ENCODE assay signal across 27 cellular contexts in the genomic region with DNA sequence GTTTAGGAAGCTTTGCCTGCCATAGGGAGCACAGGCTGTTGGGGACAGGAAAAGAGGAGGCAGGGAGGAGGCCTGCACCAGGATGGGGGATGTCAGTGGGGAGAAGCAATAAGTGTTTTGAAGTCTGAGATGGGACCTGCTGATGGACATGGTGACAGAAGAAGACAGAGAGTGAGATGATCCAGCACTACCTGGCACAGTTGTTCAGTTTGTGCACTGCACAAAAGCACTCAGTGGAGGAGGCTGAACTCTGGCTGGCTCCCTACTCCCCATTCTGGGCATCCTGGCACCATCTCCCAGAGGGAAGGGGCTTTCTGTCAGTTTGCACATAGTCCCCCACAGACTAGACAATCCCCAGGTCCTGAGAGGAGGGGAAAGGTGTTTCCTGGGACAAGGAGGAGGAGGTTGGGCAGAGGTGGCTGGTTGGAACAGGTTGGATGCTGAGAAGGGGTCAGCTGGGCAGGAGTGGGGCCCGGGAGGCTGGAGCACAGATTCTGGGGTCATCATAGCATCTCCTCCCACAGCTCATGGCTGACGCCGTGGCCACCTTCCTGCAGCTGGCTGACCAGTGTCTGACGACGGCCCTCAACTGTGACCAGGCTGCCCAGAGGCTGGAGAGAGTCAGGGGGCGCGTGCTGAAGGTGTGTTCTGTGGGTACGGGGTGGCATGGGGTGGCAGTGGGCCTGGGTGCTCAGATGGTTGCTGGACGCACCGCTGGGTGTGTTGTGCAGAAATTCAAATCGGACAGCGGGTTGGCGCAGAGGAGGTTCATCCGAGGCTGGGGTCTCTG. TPM values are rescaled to one million over a fixed set of nuclear protein-coding genes. Genes with fewer than 3 reads are reported as not detected.
A peak's percentile ranks its signal among the peaks of the same experiment; 100 is the strongest.
DNase-seq lines count a peak whose midpoint lies in the region; ATAC-seq and TF ChIP-seq lines count a peak whose summit lies in the region.
"Had no signal": no experiment of that assay in that cellular context is flagged by ENCODE, and none has a peak within 500 bp of the region (broad histone marks: within the 10 kb centered on the region; RNA-seq: fewer than 3 reads in every experiment).

No MANE protein-coding gene starts in this region.

- no peak overlapping the region for H2AK5ac ChIP-seq in trophoblast cell (ENCODE audit: low read length)

- H4K8ac ChIP-seq in trophoblast cell (ENCODE audit: low read depth, low read length): no peak overlapping the region

- peak overlapping the region in 7 of 11 experiments; percentile 6 to 84 (median 57); a peak in 7 of 22 replicates for H3K4me2 ChIP-seq in BLaER1 treated with 17β-estradiol and CSF1 and Interleukin-3, amounts not matched to agents 10 nM and 100 nM
- H3K4me2 ChIP-seq in trophoblast cell (ENCODE audit: low read length): no peak overlapping the region
- H3K4me2 ChIP-seq: A549 had no signal

- H3K14ac ChIP-seq in trophoblast cell (ENCODE audit: low read length): no peak overlapping the region

- no peaks in the 10 kb centered on the region for H3K9me3 ChIP-seq in BLaER1 treated with 17β-estradiol and CSF1 and Interleukin-3, amounts not matched to agents 10 nM and 100 nM (replicated peaks in 1 of 11)
- H3K9me3 ChIP-seq in trophoblast cell (ENCODE audit: insufficient read depth, low read depth, low read length): peaks cover 10% of the 10 kb centered on the region
- no peaks in the 10 kb centered on the region for H3K9me3 ChIP-seq in spleen
- H3K9me3 ChIP-seq: A549 had no signal

- POLR2A ChIA-PET in activated B cell treated with CpG ODN at 0.5 μM for 24 hours (lab: Charles Lee): interaction anchor here (1.4 to 12.5 kb wide), 4 partner anchors 9 to 31 kb away, joined by 7 to 305 read pairs (median 12); a partner anchor contains a TSS

- no peak overlapping the region for H2AFZ ChIP-seq in trophoblast cell (ENCODE audit: insufficient read depth, low read length, poor library complexity)

- 0 out of 22 replicates have a peak overlapping the region, but pooled peaks of 1 of the 11 experiments have one; percentile 3 for H3K9ac ChIP-seq in BLaER1 treated with 17β-estradiol and CSF1 and Interleukin-3, amounts not matched to agents 10 nM and 100 nM
- H3K9ac ChIP-seq in trophoblast cell (ENCODE audit: low read length): no peak overlapping the region

- no peak overlapping the region for H2BK120ac ChIP-seq in trophoblast cell (ENCODE audit: insufficient read depth, low read length, poor library complexity)

- H4K91ac ChIP-seq in trophoblast cell (ENCODE audit: low read depth, low read length): no peak overlapping the region

- ATAC-seq in activated B cell treated with CpG ODN at 0.5 μM for 24 hours (ENCODE audit: low read depth) (no peak), naive B cell (ENCODE audit: low read depth in 2 of 2) (no peak)
- no peak for ATAC-seq in stimulated activated naive B cell treated with anti-CD40 and anti-IgM and Interleukin-4, amounts not matched to agents 10 μg/mL and 1 μg/mL and 100 μg/mL, for 72 hours (replicated peaks)
- ATAC-seq: A549, HCT116, Panc1 had no signal

- no CpG with 5 or more reads among the region's 14 CpGs for WGBS in trophoblast cell (ENCODE audit: extremely low coverage, insufficient coverage, insufficient read length)
- 82 to 90% (median 88%) methylated on average over 12 to 14 of the region's 14 CpGs for whole genome bisulfite sequencing in spleen, 5 donors

- H3K4ac ChIP-seq in trophoblast cell (ENCODE audit: low read depth, low read length): no peak overlapping the region

- H4K20me1 ChIP-seq in BLaER1 treated with 17β-estradiol and CSF1 and Interleukin-3, amounts not matched to agents 10 nM and 100 nM: peaks cover 0 to 16% (median 0%) of the 10 kb centered on the region in 11 experiments; a peak in 4 of 22 replicates

- H3K23ac ChIP-seq in trophoblast cell (ENCODE audit: low read length): no peak overlapping the region

- TF ChIP-seq CTCF in activated B cell treated with CpG ODN at 0.5 μM for 24 hours (IDR thresholded peaks at IDR 0.05) (no peak), spleen (IDR thresholded peaks at IDR 0.05 in 8 of 11, conservative IDR thresholded peaks at IDR 0.05 in 3 of 11) (no peak), glutamatergic neuron (IDR thresholded peaks at IDR 0.05; ENCODE audit: partially characterized antibody, unreplicated experiment) (no peak)

- H3K4me3 Mint-ChIP-seq in activated B cell treated with CpG ODN at 0.5 μM for 24 hours (no peak overlapping the region), naive B cell (peak overlapping the region in 1 of 8 donors; percentile 36), glutamatergic neuron (ENCODE audit: unreplicated experiment) (no peak overlapping the region)
- H3K4me3 Mint-ChIP-seq in stimulated activated naive B cell treated with anti-CD40 and anti-IgM and Interleukin-4, amounts not matched to agents 10 μg/mL and 1 μg/mL and 100 μg/mL, for 72 hours: peak overlapping the region; percentile 15 to 44
- H3K4me3 Mint-ChIP-seq: CD14-positive monocyte; CD8-positive, alpha-beta memory T cell had no signal

- no peak for DNase-seq in activated B cell treated with CpG ODN at 0.5 μM for 24 hours
- DNase-seq in naive B cell: no peak
- no peak for DNase-seq in stimulated activated naive B cell treated with anti-CD40 and anti-IgM and Interleukin-4, amounts not matched to agents 10 μg/mL and 1 μg/mL and 100 μg/mL, for 72 hours
- DNase-seq in trophoblast cell: no peak
- DNase-seq in spleen: no peak
- no peak for DNase-seq in glutamatergic neuron
- DNase-seq: AML-193; CD8-positive, alpha-beta memory T cell; DMS 273 treated with DMSO at 0.1 percent for 48 hours; DMS79; EL; GF-D8; Karpas-422; NCI-H1092; NCI-H1417 treated with DMSO at 0.1 percent for 48 hours; NCI-H1694 treated with DMSO at 0.1 percent for 48 hours; NCI-H2081; NCI-H2227 treated with DMSO at 0.1 percent for 48 hours; NCI-H526 treated with DMSO at 0.1 percent for 48 hours; SIG-M5 had no signal

- no peak overlapping the region for H4K12ac ChIP-seq in trophoblast cell (ENCODE audit: low read depth, low read length)

- H3K36me3 Mint-ChIP-seq in activated B cell treated with CpG ODN at 0.5 μM for 24 hours (ENCODE audit: low read depth): peaks cover 80% of the 10 kb centered on the region
- peaks cover 9 to 48% of the 10 kb centered on the region in 2 donors for H3K36me3 Mint-ChIP-seq in naive B cell
- H3K36me3 Mint-ChIP-seq in stimulated activated naive B cell treated with anti-CD40 and anti-IgM and Interleukin-4, amounts not matched to agents 10 μg/mL and 1 μg/mL and 100 μg/mL, for 72 hours: peaks cover 66 to 72% of the 10 kb centered on the region in 2 donors
- peaks cover under 1% of the 10 kb centered on the region for H3K36me3 Mint-ChIP-seq in glutamatergic neuron (ENCODE audit: unreplicated experiment)
- H3K36me3 Mint-ChIP-seq: CD14-positive monocyte; CD8-positive, alpha-beta memory T cell had no signal

- no peak overlapping the region for H3K18ac ChIP-seq in trophoblast cell (ENCODE audit: low read length)

- no peaks in the 10 kb centered on the region for H3K27me3 ChIP-seq in BLaER1 treated with 17β-estradiol and CSF1 and Interleukin-3, amounts not matched to agents 10 nM and 100 nM
- H3K27me3 ChIP-seq in trophoblast cell (ENCODE audit: insufficient read depth, low read length) (peaks cover 6% of the 10 kb centered on the region), spleen (replicated peaks in 1 of 7) (no peaks in the 10 kb centered on the region)

- H2BK12ac ChIP-seq in trophoblast cell (ENCODE audit: low read length): no peak overlapping the region

- no peak for TF ChIP-seq POLR2A in spleen (IDR thresholded peaks at IDR 0.05)

- peaks cover 45 to 91% (median 86%) of the 10 kb centered on the region in 10 experiments for H3K4me1 ChIP-seq in BLaER1 treated with 17β-estradiol and CSF1 and Interleukin-3, amounts not matched to agents 10 nM and 100 nM
- H3K4me1 ChIP-seq in trophoblast cell (ENCODE audit: control insufficient read depth in 1 of 2, insufficient read depth in 2 of 2, low read length in 2 of 2): peaks cover 7 to 8% of the 10 kb centered on the region in 2 experiments
- H3K4me1 ChIP-seq in spleen: peaks cover 5 to 32% (median 14%) of the 10 kb centered on the region in 6 donors

- CTCF ChIA-PET in activated B cell treated with CpG ODN at 0.5 μM for 24 hours (lab: Charles Lee): no interaction called here

- H3K9me3 Mint-ChIP-seq in activated B cell treated with CpG ODN at 0.5 μM for 24 hours (no peaks in the 10 kb centered on the region), naive B cell (no peaks in the 10 kb centered on the region), glutamatergic neuron (ENCODE audit: unreplicated experiment) (peaks cover 6% of the 10 kb centered on the region)
- no peaks in the 10 kb centered on the region for H3K9me3 Mint-ChIP-seq in stimulated activated naive B cell treated with anti-CD40 and anti-IgM and Interleukin-4, amounts not matched to agents 10 μg/mL and 1 μg/mL and 100 μg/mL, for 72 hours
- H3K9me3 Mint-ChIP-seq: CD8-positive, alpha-beta memory T cell had no signal

- H2BK5ac ChIP-seq in trophoblast cell (ENCODE audit: low read depth, low read length, poor library complexity): no peak overlapping the region

- H3K27ac Mint-ChIP-seq in activated B cell treated with CpG ODN at 0.5 μM for 24 hours: peak overlapping the region; percentile 73
- H3K27ac Mint-ChIP-seq in naive B cell: peak overlapping the region in 5 of 6 donors; percentile 26 to 95 (median 72)
- peak overlapping the region; percentile 48 for H3K27ac Mint-ChIP-seq in stimulated activated naive B cell treated with anti-CD40 and anti-IgM and Interleukin-4, amounts not matched to agents 10 μg/mL and 1 μg/mL and 100 μg/mL, for 72 hours
- H3K27ac Mint-ChIP-seq in glutamatergic neuron (ENCODE audit: unreplicated experiment): no peak overlapping the region

- intact Hi-C loops in activated B cell treated with CpG ODN at 0.5 μM for 24 hours (cut with micrococcal nuclease) (no loop called here), spleen (cut with DNase I; ENCODE audit: low total_unique reads) (no loop called here)

- peak overlapping the region in 2 of 11 experiments; percentile 8 to 11; a peak in 1 of 22 replicates for H3K27ac ChIP-seq in BLaER1 treated with 17β-estradiol and CSF1 and Interleukin-3, amounts not matched to agents 10 nM and 100 nM
- no peak overlapping the region for H3K27ac ChIP-seq in trophoblast cell (ENCODE audit: low read depth, low read length)
- H3K27ac ChIP-seq in spleen: no peak overlapping the region
- H3K27ac ChIP-seq: A549, HL-60, SK-N-MC had no signal

- H3K4me1 Mint-ChIP-seq in activated B cell treated with CpG ODN at 0.5 μM for 24 hours: peaks cover 52% of the 10 kb centered on the region
- peaks cover 55 to 69% (median 64%) of the 10 kb centered on the region in 3 donors for H3K4me1 Mint-ChIP-seq in naive B cell
- H3K4me1 Mint-ChIP-seq in stimulated activated naive B cell treated with anti-CD40 and anti-IgM and Interleukin-4, amounts not matched to agents 10 μg/mL and 1 μg/mL and 100 μg/mL, for 72 hours: peaks cover 47 to 65% of the 10 kb centered on the region in 2 donors
- H3K4me1 Mint-ChIP-seq in glutamatergic neuron (ENCODE audit: low read depth, unreplicated experiment): no peaks in the 10 kb centered on the region

- H3K79me2 ChIP-seq in trophoblast cell (ENCODE audit: control insufficient read depth, insufficient read depth, low read length, poor library complexity): no peaks in the 10 kb centered on the region

- no peaks in the 10 kb centered on the region for H3K79me1 ChIP-seq in trophoblast cell (ENCODE audit: low read length)

- H3K27me3 Mint-ChIP-seq in activated B cell treated with CpG ODN at 0.5 μM for 24 hours (no peaks in the 10 kb centered on the region), naive B cell (no peaks in the 10 kb centered on the region), glutamatergic neuron (ENCODE audit: unreplicated experiment) (peaks cover 14% of the 10 kb centered on the region)
- no peaks in the 10 kb centered on the region for H3K27me3 Mint-ChIP-seq in stimulated activated naive B cell treated with anti-CD40 and anti-IgM and Interleukin-4, amounts not matched to agents 10 μg/mL and 1 μg/mL and 100 μg/mL, for 72 hours

- no peak overlapping the region for H3K4me3 ChIP-seq in BLaER1 treated with 17β-estradiol and CSF1 and Interleukin-3, amounts not matched to agents 10 nM and 100 nM
- H3K4me3 ChIP-seq in trophoblast cell (ENCODE audit: low read depth, low read length) (no peak overlapping the region), spleen (no peak overlapping the region)
- H3K4me3 ChIP-seq: A549, SK-N-MC had no signal

- H3K36me3 ChIP-seq in BLaER1 treated with 17β-estradiol and CSF1 and Interleukin-3, amounts not matched to agents 10 nM and 100 nM: peaks cover 0 to 22% (median 0%) of the 10 kb centered on the region in 11 experiments; a peak in 3 of 22 replicates
- H3K36me3 ChIP-seq in trophoblast cell (ENCODE audit: control insufficient read depth in 1 of 2, insufficient read depth in 2 of 2, low read length in 2 of 2) (no peaks in the 10 kb centered on the region), spleen (peaks cover 0 to 26% (median 0%) of the 10 kb centered on the region in 6 donors)

RNA-seq across cellular contexts. Expression of a gene that starts 12.5 kb away (rescaled TPM):
- 69.2 and 80.3 TPM in 2 replicates for total RNA-seq in activated B cell treated with CpG ODN at 0.5 μM for 24 hours
- 10 to 100 TPM in 5 of 6 donors, 1 to 10 TPM in 1; 5.2 to 21.8 (median 15.2) TPM for polyA plus RNA-seq in naive B cell (ENCODE audit: low read depth in 6 of 6)
- 61.9 and 62.0 TPM in 2 replicates for polyA plus RNA-seq in trophoblast cell (2013)
- 100 to 1,000 TPM in 4 of 7 donors, 10 to 100 TPM in 3; 89.4 to 146 (median 116) TPM for total RNA-seq in spleen
- polyA plus RNA-seq in spleen: 10 to 100 TPM; 52.4 to 86.4 (median 83.1) TPM
- 74.5 TPM for total RNA-seq in glutamatergic neuron (ENCODE audit: unreplicated experiment)

RNA-seq across cellular contexts. Expression of a gene that starts 31.5 kb away (rescaled TPM):
- total RNA-seq in activated B cell treated with CpG ODN at 0.5 μM for 24 hours (107 and 111 TPM in 2 replicates), spleen (100 to 1,000 TPM in 2 of 7 donors, 10 to 100 TPM in 5; 70.6 to 111 (median 83.7) TPM), glutamatergic neuron (ENCODE audit: unreplicated experiment) (66.0 TPM)
- polyA plus RNA-seq in naive B cell (ENCODE audit: low read depth in 6 of 6) (10 to 100 TPM; 32.3 to 79.7 (median 73.0) TPM), spleen (100 to 1,000 TPM in 2 of 3 donors, 10 to 100 TPM in 1; 94.8 to 118 (median 109) TPM)
- 107 and 108 TPM in 2 replicates for polyA plus RNA-seq in trophoblast cell (2013)

Comparison
In these comparisons a context has a peak if more than half of its experiments do, and no peak if none do; other contexts are left out.
1. H3K4me3 Mint-ChIP-seq: peak in stimulated activated naive B cell treated with anti-CD40 and anti-IgM and Interleukin-4, amounts not matched to agents 10 μg/mL and 1 μg/mL and 100 μg/mL, for 72 hours (2 of 2); none in activated B cell treated with CpG ODN at 0.5 μM for 24 hours (single experiment) and glutamatergic neuron (single experiment).